ENCODE assay signal across 16 cellular contexts in the genomic region with DNA sequence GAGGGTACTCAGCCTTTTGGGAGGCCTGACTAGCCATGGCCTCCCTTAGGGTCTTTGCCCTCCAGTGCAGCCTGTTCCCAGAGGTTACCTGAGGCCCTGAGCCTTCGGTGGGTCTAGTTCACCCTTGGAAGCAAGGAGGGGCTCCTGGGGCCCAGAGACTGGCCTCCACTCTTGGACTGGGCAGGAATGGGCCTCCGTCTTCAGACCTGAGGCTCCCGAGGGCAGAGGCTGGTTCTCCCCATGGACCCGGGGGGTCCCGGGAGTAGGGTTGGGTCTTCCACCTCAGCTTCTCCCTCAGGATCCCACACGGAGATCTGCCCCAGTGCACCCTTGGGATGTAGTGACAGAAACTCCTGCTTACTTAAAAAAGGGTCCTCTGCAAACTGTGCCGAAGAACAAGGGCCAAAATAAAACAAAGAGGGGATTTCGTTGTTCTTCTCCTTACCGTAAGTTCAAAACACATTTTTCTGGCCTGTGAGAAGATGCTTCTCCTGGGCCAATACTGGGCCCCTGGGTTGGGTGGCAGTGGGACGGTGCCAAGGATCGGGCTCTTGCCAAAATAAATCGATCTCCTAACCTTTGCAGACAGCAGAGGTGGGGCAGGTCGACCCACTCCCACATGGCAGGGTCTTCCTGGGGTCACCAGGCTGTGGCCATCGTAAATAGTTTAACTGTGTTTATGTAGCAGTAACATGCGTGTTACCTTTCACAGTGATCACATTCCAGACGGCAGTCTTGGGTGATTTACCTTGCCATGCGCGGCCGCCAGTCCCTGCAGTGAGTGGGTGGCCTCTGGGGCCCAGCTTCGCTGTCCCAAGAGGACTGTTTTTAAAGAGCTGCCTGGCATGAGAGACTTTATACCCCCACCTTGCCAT.
A peak's percentile ranks its signal among the peaks of the same experiment; 100 is the strongest.
DNase-seq lines count a peak whose midpoint lies in the region; ATAC-seq and TF ChIP-seq lines count a peak whose summit lies in the region.
"Had no signal": no experiment of that assay in that cellular context is flagged by ENCODE, and none has a peak within 500 bp of the region (broad histone marks: within the 10 kb centered on the region; RNA-seq: fewer than 3 reads in every experiment).

No MANE protein-coding gene starts in this region.

- H3K4me1 Mint-ChIP-seq in glutamatergic neuron (ENCODE audit: low read depth, unreplicated experiment) = peaks cover 5% of the 10 kb centered on the region
- peaks cover 29% of the 10 kb centered on the region for H3K4me1 Mint-ChIP-seq in stimulated activated effector memory CD8-positive, alpha-beta T cell treated with anti-CD3 and anti-CD28 coated beads, Interleukin-12 subunit alpha, Interleukin-12 subunit beta, amount 100 ng/mL, for 72 hours
- peaks cover 30% of the 10 kb centered on the region in 2 donors for H3K4me1 Mint-ChIP-seq in immature natural killer cell

- peak overlapping the region; percentile 20 for H3K4me3 Mint-ChIP-seq in glutamatergic neuron (ENCODE audit: unreplicated experiment)
- no peak overlapping the region for H3K4me3 Mint-ChIP-seq in stimulated activated effector memory CD8-positive, alpha-beta T cell treated with anti-CD3 and anti-CD28 coated beads, Interleukin-12 subunit alpha, Interleukin-12 subunit beta, amount 100 ng/mL, for 72 hours
- no peak overlapping the region for H3K4me3 Mint-ChIP-seq in immature natural killer cell
- H3K4me3 Mint-ChIP-seq: CD4-positive, alpha-beta memory T cell had no signal

- H3K36me3 Mint-ChIP-seq in glutamatergic neuron (ENCODE audit: unreplicated experiment) (no peaks in the 10 kb centered on the region), immature natural killer cell (no peaks in the 10 kb centered on the region)
- H3K36me3 Mint-ChIP-seq in stimulated activated effector memory CD8-positive, alpha-beta T cell treated with anti-CD3 and anti-CD28 coated beads, Interleukin-12 subunit alpha, Interleukin-12 subunit beta, amount 100 ng/mL, for 72 hours = no peaks in the 10 kb centered on the region
- H3K36me3 Mint-ChIP-seq: CD4-positive, alpha-beta memory T cell had no signal

- no peaks in the 10 kb centered on the region for H3K27me3 ChIP-seq in lower lobe of right lung (ENCODE audit: low read depth)
- H3K27me3 ChIP-seq: BE2C had no signal

- H3K4me3 ChIP-seq in HEK293 (ENCODE audit: low read depth, low read length) (no peak overlapping the region), lower lobe of right lung (no peak overlapping the region)

- ATAC-seq in lower lobe of right lung = no peak
- no peak for ATAC-seq in stimulated activated effector memory CD8-positive, alpha-beta T cell treated with anti-CD3 and anti-CD28 coated beads, Interleukin-12 subunit alpha, Interleukin-12 subunit beta, amount 100 ng/mL, for 72 hours
- ATAC-seq in HG02884 (IDR thresholded peaks at IDR 0.05; ENCODE audit: unreplicated experiment) = no peak
- ATAC-seq: HCT116 had no signal

- DNase-seq in glutamatergic neuron (no peak), lower lobe of right lung (peak; percentile 32), immature natural killer cell (no peak)
- DNase-seq in stimulated activated effector memory CD8-positive, alpha-beta T cell treated with anti-CD3 and anti-CD28 coated beads, Interleukin-12 subunit alpha, Interleukin-12 subunit beta, amount 100 ng/mL, for 72 hours (ENCODE audit: low spot score in 2 of 2) = no peak
- no peak for DNase-seq in stimulated activated CD4-positive, alpha-beta T cell treated with anti-CD3 and anti-CD28 coated beads, Interleukin-12 subunit alpha, Interleukin-12 subunit beta, amount 100 ng/mL, for 4 hours
- DNase-seq: BE2C; CD4-positive, alpha-beta memory T cell; GF-D8; KBM-7; NCI-H1105; NCI-H1694; NCI-H2081 treated with DMSO at 0.1 percent for 48 hours; SHP77 had no signal

- no peaks in the 10 kb centered on the region for H3K9me3 ChIP-seq in HEK293 (ENCODE audit: control insufficient read depth, insufficient read depth, low read depth, low read length)
- H3K9me3 ChIP-seq in lower lobe of right lung = no peaks in the 10 kb centered on the region
- H3K9me3 ChIP-seq: BE2C had no signal

- H3K27ac Mint-ChIP-seq in glutamatergic neuron (ENCODE audit: unreplicated experiment) (no peak overlapping the region), immature natural killer cell (no peak overlapping the region)
- peak overlapping the region; percentile 9 for H3K27ac Mint-ChIP-seq in stimulated activated effector memory CD8-positive, alpha-beta T cell treated with anti-CD3 and anti-CD28 coated beads, Interleukin-12 subunit alpha, Interleukin-12 subunit beta, amount 100 ng/mL, for 72 hours

- peaks cover 7% of the 10 kb centered on the region for H3K4me1 ChIP-seq in HEK293 (ENCODE audit: control insufficient read depth, insufficient read depth, low read length)
- peaks cover 27% of the 10 kb centered on the region for H3K4me1 ChIP-seq in lower lobe of right lung

- CTCF ChIA-PET in HEK293 (lab: Yijun Ruan, JAX) = interaction anchor here (0.7 kb wide), 1 partner anchor 161 kb away, joined by 3 read pairs; no protein-coding TSS in a partner anchor

- H3K27ac ChIP-seq in HEK293 (ENCODE audit: extremely low read depth, low read depth, low read length) = no peak overlapping the region
- H3K27ac ChIP-seq in lower lobe of right lung = no peak overlapping the region

- TF ChIP-seq CTCF in HEK293 (tag by site-specific recombination; IDR thresholded peaks at IDR 0.05) (no peak), glutamatergic neuron (IDR thresholded peaks at IDR 0.05; ENCODE audit: partially characterized antibody, unreplicated experiment) (no peak), lower lobe of right lung (IDR thresholded peaks at IDR 0.05) (no peak)

- peaks cover 4% of the 10 kb centered on the region for H3K27me3 Mint-ChIP-seq in glutamatergic neuron (ENCODE audit: unreplicated experiment)
- H3K27me3 Mint-ChIP-seq in immature natural killer cell (ENCODE audit: low read depth in 3 of 3) = peaks cover 11 to 17% (median 15%) of the 10 kb centered on the region in 3 donors

- H3K36me3 ChIP-seq in HEK293 (ENCODE audit: control insufficient read depth in 2 of 2, insufficient read depth in 1 of 2, low read length in 2 of 2) (no peaks in the 10 kb centered on the region), lower lobe of right lung (no peaks in the 10 kb centered on the region)
- H3K36me3 ChIP-seq: BE2C had no signal

- POLR2A ChIA-PET in HEK293 (lab: Yijun Ruan, JAX) = no interaction called here

- peaks cover 4% of the 10 kb centered on the region for H3K9me3 Mint-ChIP-seq in glutamatergic neuron (ENCODE audit: unreplicated experiment)
- no peaks in the 10 kb centered on the region for H3K9me3 Mint-ChIP-seq in stimulated activated effector memory CD8-positive, alpha-beta T cell treated with anti-CD3 and anti-CD28 coated beads, Interleukin-12 subunit alpha, Interleukin-12 subunit beta, amount 100 ng/mL, for 72 hours
- H3K9me3 Mint-ChIP-seq in immature natural killer cell = no peaks in the 10 kb centered on the region
- H3K9me3 Mint-ChIP-seq: CD4-positive, alpha-beta memory T cell had no signal

- intact Hi-C loops in lower lobe of right lung (cut with DNase I) = no loop called here

TF ChIP-seq in HEK293, 187 proteins besides CTCF, POLR2A, EP300 and RAD21:
- TF ChIP-seq ZFHX2 (tag by site-specific recombination; conservative IDR thresholded peaks at IDR 0.05) (0 out of 2 replicates have a peak, but pooled peaks have one; percentile 10), ZBTB20 (tag by site-specific recombination; IDR thresholded peaks at IDR 0.05) (peak; percentile 51; the same call in 1 of the 2 replicates), ZBTB17 (tag by site-specific recombination; IDR thresholded peaks at IDR 0.05) (no peak)
TF ChIP-seq in HEK293: peak in this region for 2.
